22 cellular contexts compared by ENCODE assay signal in genomic region chr1:39085174-39085573, GRCh38. TPM values are rescaled to one million over a fixed set of nuclear protein-coding genes. Genes with fewer than 3 reads are reported as not detected.
A peak's percentile ranks its signal among the peaks of the same experiment; 100 is the strongest.
DNase-seq lines count a peak whose midpoint lies in the region; TF ChIP-seq lines count a peak whose summit lies in the region.
"Had no signal": no experiment of that assay in that cellular context is flagged by ENCODE, and none has a peak within 500 bp of the region (broad histone marks: within the 10 kb centered on the region; RNA-seq: fewer than 3 reads in every experiment).

No MANE protein-coding gene starts in this region.

- POLR2A ChIA-PET in A673 (lab: Charles Lee; ENCODE audit: low non-redundant PET), result no interaction called here
- POLR2A ChIA-PET in activated CD4-positive, alpha-beta memory T cell treated with anti-CD3 and anti-CD28 coated beads for 36 hours (lab: Charles Lee), result no interaction called here

- H3K4me1 ChIP-seq in A673 (ENCODE audit: insufficient read depth, low read length, poor library complexity, severe bottlenecking), result peaks cover 13% of the 10 kb centered on the region
- peaks cover 18% of the 10 kb centered on the region for H3K4me1 ChIP-seq in testis

- in situ Hi-C loops in GM13977 (cut with MboI; ENCODE audit: low pct_unique_long_range_greater_than_20kb, low sequenced_read_pairs, unreplicated experiment), result no loop called here

- intact Hi-C loops in A673 (cut with micrococcal nuclease; ENCODE audit: unreplicated experiment), result no loop called here
- intact Hi-C loops in testis (cut with DNase I; ENCODE audit: low total_unique reads), result loop anchor here (5.0 kb wide), 1 partner anchor 1058 kb away; no protein-coding TSS in a partner anchor
- intact Hi-C loops in activated CD4-positive, alpha-beta memory T cell treated with anti-CD3 and anti-CD28 coated beads for 36 hours (cut with micrococcal nuclease), result no loop called here

- peaks cover 13% of the 10 kb centered on the region for H3K4me1 Mint-ChIP-seq in chondrocyte (ENCODE audit: low read depth)
- peaks cover 8% of the 10 kb centered on the region for H3K4me1 Mint-ChIP-seq in activated CD4-positive, alpha-beta memory T cell treated with anti-CD3 and anti-CD28 coated beads for 36 hours (ENCODE audit: low read depth)

- no peak overlapping the region for H3K4me3 ChIP-seq in A673 (ENCODE audit: low read depth, low read length, poor library complexity, severe bottlenecking)
- H3K4me3 ChIP-seq in testis, result no peak overlapping the region
- H3K4me3 ChIP-seq: PC-9, SJSA1 had no signal

- CTCF ChIA-PET in A673 (lab: Charles Lee), result no interaction called here
- CTCF ChIA-PET in activated CD4-positive, alpha-beta memory T cell treated with anti-CD3 and anti-CD28 coated beads for 36 hours (lab: Charles Lee), result interaction anchor here (1.7 kb wide), 1 partner anchor 14 kb away, joined by 4 read pairs; no protein-coding TSS in a partner anchor

- H3K27me3 ChIP-seq in A673 (replicated peaks; ENCODE audit: insufficient read depth, low read depth, low read length, poor library complexity) (peaks cover 11% of the 10 kb centered on the region), testis (no peaks in the 10 kb centered on the region)

- BruUV-seq in A673 (replicated peaks; lab: Mats Ljungman, UMichigan), result no TSS peak

- DNase-seq in NCI-H2107 (lab: John Stamatoyannopoulos, UW) (peak; percentile 85), NCI-H2107 treated with DMSO at 0.1 percent for 48 hours (lab: John Stamatoyannopoulos, UW; ENCODE audit: unreplicated experiment) (no peak), A673 (ENCODE audit: low spot score) (peak; percentile 28), GM13977 (ENCODE audit: low spot score) (peak; percentile 12), chondrocyte (ENCODE audit: low spot score) (peak; percentile 1), testis (no peak), NCI-H128 (lab: John Stamatoyannopoulos, UW; ENCODE audit: unreplicated experiment) (no peak)
- no peak for DNase-seq in activated CD4-positive, alpha-beta memory T cell treated with anti-CD3 and anti-CD28 coated beads for 36 hours
- DNase-seq: ACHN; CD4-positive, alpha-beta T cell; KBM-7; MV-4-11; NCI-H1105; NCI-H146; NCI-H2029; NCI-H2171 treated with DMSO at 0.1 percent for 48 hours; NCI-H526 treated with DMSO at 0.1 percent for 48 hours; PC-9; Right ventricle myocardium superior; RPMI8226 had no signal

- H3K36me3 ChIP-seq in A673 (ENCODE audit: insufficient read depth, low read length, poor library complexity, severe bottlenecking), result no peaks in the 10 kb centered on the region
- no peaks in the 10 kb centered on the region for H3K36me3 ChIP-seq in testis (ENCODE audit: low read depth, missing control alignments)
- H3K36me3 ChIP-seq: SJSA1 had no signal

- WGBS in testis, 2 donors, result 64 to 72% methylated on average over 4 of the region's 4 CpGs

- no peaks in the 10 kb centered on the region for H3K9me3 Mint-ChIP-seq in chondrocyte (ENCODE audit: low read depth)
- H3K9me3 Mint-ChIP-seq in activated CD4-positive, alpha-beta memory T cell treated with anti-CD3 and anti-CD28 coated beads for 36 hours, result no peaks in the 10 kb centered on the region
- H3K9me3 Mint-ChIP-seq: CD4-positive, alpha-beta T cell had no signal

- H3K4me3 Mint-ChIP-seq in chondrocyte (ENCODE audit: unreplicated experiment), result no peak overlapping the region
- no peak overlapping the region for H3K4me3 Mint-ChIP-seq in activated CD4-positive, alpha-beta memory T cell treated with anti-CD3 and anti-CD28 coated beads for 36 hours
- H3K4me3 Mint-ChIP-seq: CD4-positive, alpha-beta T cell had no signal

- TF ChIP-seq CTCF in A673 (conservative IDR thresholded peaks at IDR 0.05; ENCODE audit: low read depth, low read length) (no peak), GM13977 (IDR thresholded peaks at IDR 0.05; ENCODE audit: extremely low read depth, insufficient read depth, missing control alignments) (no peak), chondrocyte (IDR thresholded peaks at IDR 0.05) (no peak), testis (IDR thresholded peaks at IDR 0.05) (no peak)

- no peaks in the 10 kb centered on the region for H3K36me3 Mint-ChIP-seq in chondrocyte (ENCODE audit: low read depth)
- H3K36me3 Mint-ChIP-seq in activated CD4-positive, alpha-beta memory T cell treated with anti-CD3 and anti-CD28 coated beads for 36 hours, result no peaks in the 10 kb centered on the region

- H3K27me3 Mint-ChIP-seq in chondrocyte (ENCODE audit: low read depth), result peaks cover 10% of the 10 kb centered on the region
- H3K27me3 Mint-ChIP-seq in activated CD4-positive, alpha-beta memory T cell treated with anti-CD3 and anti-CD28 coated beads for 36 hours, result peaks cover 31% of the 10 kb centered on the region

- TF ChIP-seq POLR2A in testis (IDR thresholded peaks at IDR 0.05), result no peak

- H3K27ac ChIP-seq in A673 (ENCODE audit: low read depth, low read length, poor library complexity, severe bottlenecking) (no peak overlapping the region), testis (no peak overlapping the region)
- H3K27ac ChIP-seq: 22Rv1, PC-9, SJSA1 had no signal

- no peak overlapping the region for H3K27ac Mint-ChIP-seq in chondrocyte (ENCODE audit: unreplicated experiment)
- no peak overlapping the region for H3K27ac Mint-ChIP-seq in activated CD4-positive, alpha-beta memory T cell treated with anti-CD3 and anti-CD28 coated beads for 36 hours
- H3K27ac Mint-ChIP-seq: CD4-positive, alpha-beta T cell had no signal

- H3K9me3 ChIP-seq in A673 (ENCODE audit: low read depth, low read length, poor library complexity, severe bottlenecking) (no peaks in the 10 kb centered on the region), testis (no peaks in the 10 kb centered on the region)
- H3K9me3 ChIP-seq: SJSA1 had no signal

RNA-seq across cellular contexts. Expression of gene NDUFS5, which starts 59.0 kb away (rescaled TPM):
- total RNA-seq in A673 (2021), result 279 and 284 TPM in 2 replicates
- total RNA-seq in chondrocyte, result 148 to 181 TPM (median 149 TPM) in 3 replicates
- total RNA-seq in testis, result 100 to 1,000 TPM; 211 to 354 TPM
- polyA plus RNA-seq in testis (ENCODE audit: insufficient read depth, low read depth, low replicate concordance), result 298 TPM
- 100 to 1,000 TPM; 238 to 240 TPM for total RNA-seq in activated CD4-positive, alpha-beta memory T cell treated with anti-CD3 and anti-CD28 coated beads for 36 hours

Comparison
In these comparisons a context has a peak if more than half of its experiments do, and no peak if none do; other contexts are left out.
1. DNase-seq: peak in NCI-H2107 (single experiment), A673 (single experiment), GM13977 (single experiment) and chondrocyte (single experiment); none in NCI-H2107 treated with DMSO at 0.1 percent for 48 hours (single experiment), testis (single experiment), NCI-H128 (single experiment) and activated CD4-positive, alpha-beta memory T cell treated with anti-CD3 and anti-CD28 coated beads for 36 hours (single experiment).